17 cellular contexts compared by ENCODE assay signal in genomic region chr10:9096288-9096687, GRCh38.
DNase-seq lines count a peak whose midpoint lies in the region; ATAC-seq, FAIRE-seq and TF ChIP-seq lines count a peak whose summit lies in the region.
"Had no signal": no experiment of that assay in that cellular context is flagged by ENCODE, and none has a peak within 500 bp of the region (broad histone marks: within the 10 kb centered on the region; RNA-seq: fewer than 3 reads in every experiment).

No MANE protein-coding gene starts in this region.

- POLR2A ChIA-PET in activated CD4-positive, alpha-beta T cell treated with anti-CD3 and anti-CD28 coated beads for 36 hours (lab: Charles Lee): interaction anchor here (1.0 kb wide), 1 partner anchor 1278 kb away, joined by 3 read pairs; the partner anchor contains the start of gene TAF3
- POLR2A ChIA-PET in HepG2 (lab: Yijun Ruan, JAX): no interaction called here

- H3F3A ChIP-seq in GM23338 (replicated peaks; ENCODE audit: low read depth): no peaks in the 10 kb centered on the region

- TF ChIP-seq EP300 in HepG2 (IDR thresholded peaks at IDR 0.05; ENCODE audit: low read depth in 2 of 2, low read length in 2 of 2) (no peak), HepG2 (CRISPR knock-in tag; IDR thresholded peaks at IDR 0.05; ENCODE audit: borderline replicate concordance) (no peak)

- in situ Hi-C loops in HepG2 (cut with HindIII; ENCODE audit: extremely low pct_ligation_motif_present, low pct_unique_long_range_greater_than_20kb): no loop called here

- no peak overlapping the region for H3K4me3 ChIP-seq in GM23338
- H3K4me3 ChIP-seq in HepG2 (replicated peaks in 1 of 3; ENCODE audit: insufficient read depth in 1 of 3, low read depth in 2 of 3, low read length in 3 of 3): no peak overlapping the region
- H3K4me3 ChIP-seq: BLaER1 treated with 17β-estradiol and CSF1 and Interleukin-3, amounts not matched to agents 10 nM and 100 nM; colonic mucosa; right atrium auricular region had no signal

- FAIRE-seq in HepG2 (lab: Jason Lieb, UNC): no peak
- FAIRE-seq: H1 had no signal

- peak; percentile 8 for DNase-seq in activated CD4-positive, alpha-beta T cell treated with anti-CD3 and anti-CD28 coated beads for 1 hour
- DNase-seq in activated CD4-positive, alpha-beta T cell treated with anti-CD3 and anti-CD28 coated beads, Interleukin-2, amount 50 U/mL, for 48 hours: no peak
- DNase-seq in activated CD4-positive, alpha-beta T cell treated with anti-CD3 and anti-CD28 coated beads for 36 hours: peak; percentile 50
- peak; percentile 41 for DNase-seq in activated naive CD4-positive, alpha-beta T cell treated with anti-CD3 and anti-CD28 coated beads for 36 hours
- DNase-seq in stimulated activated CD8-positive, alpha-beta memory T cell treated with anti-CD3 and anti-CD28 coated beads, Interleukin-15, amount 100 ng/mL, for 1 hour (ENCODE audit: low read depth): peak; percentile 6
- DNase-seq in inferior parietal cortex (ENCODE audit: extremely low spot score) (no peak), GM23338 (ENCODE audit: low spot score) (no peak), HepG2 (ENCODE audit: low spot score) (no peak)
- DNase-seq: colonic mucosa, MM.1S, NCI-H2029 treated with DMSO at 0.1 percent for 48 hours, NCI-H526 treated with DMSO at 0.1 percent for 48 hours had no signal

- BruUV-seq in HepG2 (replicated peaks; lab: Mats Ljungman, UMichigan): no TSS peak

- H2AFZ ChIP-seq in GM23338: no peak overlapping the region
- H2AFZ ChIP-seq in HepG2 (ENCODE audit: low read length): no peak overlapping the region

- H3K9me2 ChIP-seq in GM23338 (ENCODE audit: insufficient read depth): no peaks in the 10 kb centered on the region

- peak; percentile 36 for ATAC-seq in activated CD4-positive, alpha-beta T cell treated with anti-CD3 and anti-CD28 coated beads for 36 hours
- ATAC-seq in GM23338 (no peak), HepG2 (no peak)
- ATAC-seq: esophagus mucosa had no signal

- H3K27me3 ChIP-seq in GM23338 (ENCODE audit: insufficient read depth) (peaks cover 100% of the 10 kb centered on the region), HepG2 (ENCODE audit: control insufficient read depth in 1 of 2, insufficient read depth in 2 of 2, low read length in 2 of 2) (no peaks in the 10 kb centered on the region)
- H3K27me3 ChIP-seq: BLaER1 treated with 17β-estradiol and CSF1 and Interleukin-3, amounts not matched to agents 10 nM and 100 nM; colonic mucosa; right atrium auricular region had no signal

- no peaks in the 10 kb centered on the region for H3K4me1 ChIP-seq in GM23338 (ENCODE audit: insufficient read depth)
- H3K4me1 ChIP-seq in HepG2 (ENCODE audit: insufficient read depth, low read length): no peaks in the 10 kb centered on the region
- H3K4me1 ChIP-seq: BLaER1 treated with 17β-estradiol and CSF1 and Interleukin-3, amounts not matched to agents 10 nM and 100 nM; colonic mucosa; right atrium auricular region had no signal

- H3K27me3 Mint-ChIP-seq in activated CD4-positive, alpha-beta T cell treated with anti-CD3 and anti-CD28 coated beads for 36 hours: peaks cover 3% of the 10 kb centered on the region
- H3K27me3 Mint-ChIP-seq in activated naive CD4-positive, alpha-beta T cell treated with anti-CD3 and anti-CD28 coated beads for 36 hours (ENCODE audit: low read depth): no peaks in the 10 kb centered on the region
- peaks cover 80% of the 10 kb centered on the region for H3K27me3 Mint-ChIP-seq in GM23338 (ENCODE audit: insufficient read depth, low read depth, poor library complexity)
- H3K27me3 Mint-ChIP-seq: memory B cell had no signal

- H3K27ac ChIP-seq in GM23338 (ENCODE audit: low read depth): no peak overlapping the region
- no peak overlapping the region for H3K27ac ChIP-seq in HepG2 (ENCODE audit: extremely low read length, insufficient read depth, low read length)
- H3K27ac ChIP-seq: BLaER1 treated with 17β-estradiol and CSF1 and Interleukin-3, amounts not matched to agents 10 nM and 100 nM; colonic mucosa; right atrium auricular region had no signal

- no peaks in the 10 kb centered on the region for H3K79me2 ChIP-seq in GM23338 (replicated peaks; ENCODE audit: insufficient read depth)
- no peaks in the 10 kb centered on the region for H3K79me2 ChIP-seq in HepG2 (ENCODE audit: insufficient read depth, low read length)

- peaks cover 52% of the 10 kb centered on the region for H3K4me1 Mint-ChIP-seq in activated CD4-positive, alpha-beta T cell treated with anti-CD3 and anti-CD28 coated beads for 36 hours
- H3K4me1 Mint-ChIP-seq in activated naive CD4-positive, alpha-beta T cell treated with anti-CD3 and anti-CD28 coated beads for 36 hours (ENCODE audit: low read depth): peaks cover 32% of the 10 kb centered on the region
- H3K4me1 Mint-ChIP-seq in GM23338: no peaks in the 10 kb centered on the region
- H3K4me1 Mint-ChIP-seq: memory B cell had no signal

- TF ChIP-seq POLR2A in HepG2 (IDR thresholded peaks at IDR 0.05; ENCODE audit: insufficient read depth in 1 of 2, low read depth in 2 of 2, low read length in 2 of 2): no peak

- TF ChIP-seq CTCF in GM23338 (conservative IDR thresholded peaks at IDR 0.05; ENCODE audit: low read depth in 2 of 2) (no peak), HepG2 (CRISPR knock-in tag; IDR thresholded peaks at IDR 0.05) (no peak)

- peak overlapping the region; percentile 1 for H3K4me3 Mint-ChIP-seq in activated CD4-positive, alpha-beta T cell treated with anti-CD3 and anti-CD28 coated beads for 36 hours
- no peak overlapping the region for H3K4me3 Mint-ChIP-seq in activated naive CD4-positive, alpha-beta T cell treated with anti-CD3 and anti-CD28 coated beads for 36 hours
- H3K4me3 Mint-ChIP-seq in GM23338: no peak overlapping the region
- H3K4me3 Mint-ChIP-seq: memory B cell had no signal

- CTCF ChIA-PET in activated CD4-positive, alpha-beta T cell treated with anti-CD3 and anti-CD28 coated beads for 36 hours (lab: Charles Lee): interaction anchor here (0.7 to 1.4 kb wide), 4 partner anchors 14 to 764 kb away, joined by 3 to 4 read pairs (median 3); no protein-coding TSS in a partner anchor
- CTCF ChIA-PET in activated naive CD4-positive, alpha-beta T cell treated with anti-CD3 and anti-CD28 coated beads for 36 hours (lab: Charles Lee): interaction anchor here (0.6 to 1.2 kb wide), 5 partner anchors 12 to 1065 kb away, joined by 3 to 4 read pairs (median 3); no protein-coding TSS in a partner anchor
- CTCF ChIA-PET in HepG2 (lab: Yijun Ruan, JAX; ENCODE audit: low intra/inter-chr PET ratio, low total read pairs): no interaction called here

- no peaks in the 10 kb centered on the region for H3K36me3 ChIP-seq in GM23338 (ENCODE audit: insufficient read depth)
- no peaks in the 10 kb centered on the region for H3K36me3 ChIP-seq in HepG2 (replicated peaks in 1 of 2; ENCODE audit: control insufficient read depth in 1 of 2, insufficient read depth in 2 of 2, low read length in 2 of 2)
- H3K36me3 ChIP-seq: BLaER1 treated with 17β-estradiol and CSF1 and Interleukin-3, amounts not matched to agents 10 nM and 100 nM; colonic mucosa; right atrium auricular region had no signal

- H3K36me3 Mint-ChIP-seq in activated CD4-positive, alpha-beta T cell treated with anti-CD3 and anti-CD28 coated beads for 36 hours (ENCODE audit: low read depth): peaks cover 13% of the 10 kb centered on the region
- no peaks in the 10 kb centered on the region for H3K36me3 Mint-ChIP-seq in activated naive CD4-positive, alpha-beta T cell treated with anti-CD3 and anti-CD28 coated beads for 36 hours (ENCODE audit: low read depth)
- H3K36me3 Mint-ChIP-seq in GM23338 (ENCODE audit: low read depth): no peaks in the 10 kb centered on the region
- H3K36me3 Mint-ChIP-seq: memory B cell had no signal

- H3K27ac Mint-ChIP-seq in activated CD4-positive, alpha-beta T cell treated with anti-CD3 and anti-CD28 coated beads for 36 hours: peak overlapping the region; percentile 65
- no peak overlapping the region for H3K27ac Mint-ChIP-seq in activated naive CD4-positive, alpha-beta T cell treated with anti-CD3 and anti-CD28 coated beads for 36 hours
- no peak overlapping the region for H3K27ac Mint-ChIP-seq in GM23338
- H3K27ac Mint-ChIP-seq: memory B cell had no signal

- H3K9me3 ChIP-seq in HepG2 (ENCODE audit: low read length): no peaks in the 10 kb centered on the region
- H3K9me3 ChIP-seq: BLaER1 treated with 17β-estradiol and CSF1 and Interleukin-3, amounts not matched to agents 10 nM and 100 nM; colonic mucosa; right atrium auricular region had no signal

- 18% methylated on average over 4 of the region's 4 CpGs for WGBS in HepG2 (ENCODE audit: low lambda C conversion rate)

- intact Hi-C loops in activated CD4-positive, alpha-beta T cell treated with anti-CD3 and anti-CD28 coated beads for 36 hours (cut with DNase I, micrococcal nuclease): loop anchor here (10.0 kb wide), 4 partner anchors 521 to 1221 kb away; no protein-coding TSS in a partner anchor
- intact Hi-C loops in activated naive CD4-positive, alpha-beta T cell treated with anti-CD3 and anti-CD28 coated beads for 36 hours (cut with micrococcal nuclease): loop anchor here (5.0 to 10.0 kb wide), 2 partner anchors 781 to 1044 kb away; partner anchors contain the start of gene GATA3
- intact Hi-C loops in HepG2 (cut with micrococcal nuclease; ENCODE audit: unreplicated experiment): no loop called here

- no peak for TF ChIP-seq RAD21 in HepG2 (CRISPR knock-in tag; IDR thresholded peaks at IDR 0.05)

- peaks cover 12% of the 10 kb centered on the region for H3K9me3 Mint-ChIP-seq in activated CD4-positive, alpha-beta T cell treated with anti-CD3 and anti-CD28 coated beads for 36 hours (ENCODE audit: low read depth)
- no peaks in the 10 kb centered on the region for H3K9me3 Mint-ChIP-seq in activated naive CD4-positive, alpha-beta T cell treated with anti-CD3 and anti-CD28 coated beads for 36 hours
- no peaks in the 10 kb centered on the region for H3K9me3 Mint-ChIP-seq in GM23338
- H3K9me3 Mint-ChIP-seq: memory B cell had no signal

- H3K4me2 ChIP-seq in GM23338: no peak overlapping the region
- no peak overlapping the region for H3K4me2 ChIP-seq in HepG2 (ENCODE audit: low read depth, low read length)
- H3K4me2 ChIP-seq: BLaER1 treated with 17β-estradiol and CSF1 and Interleukin-3, amounts not matched to agents 10 nM and 100 nM had no signal

- H4K20me1 ChIP-seq in GM23338 (replicated peaks; ENCODE audit: insufficient read depth): no peaks in the 10 kb centered on the region; the same call in 1 of the 2 replicates
- no peaks in the 10 kb centered on the region for H4K20me1 ChIP-seq in HepG2 (ENCODE audit: insufficient read depth, low read length)
- H4K20me1 ChIP-seq: BLaER1 treated with 17β-estradiol and CSF1 and Interleukin-3, amounts not matched to agents 10 nM and 100 nM had no signal

- no peak overlapping the region for H3K9ac ChIP-seq in HepG2 (ENCODE audit: insufficient read depth, low read depth, low read length)
- H3K9ac ChIP-seq: BLaER1 treated with 17β-estradiol and CSF1 and Interleukin-3, amounts not matched to agents 10 nM and 100 nM had no signal

TF ChIP-seq in GM23338, 12 proteins besides CTCF, POLR2A, EP300 and RAD21 (continues in another document):
- TF ChIP-seq ZNF114 (CRISPR knock-in tag; IDR thresholded peaks at IDR 0.05) (no peak), CREB1 (CRISPR knock-in tag; IDR thresholded peaks at IDR 0.05; ENCODE audit: low read depth) (no peak), JUNB (IDR thresholded peaks at IDR 0.05; ENCODE audit: unreplicated experiment) (no peak)

TF ChIP-seq in HepG2, 621 proteins besides CTCF, POLR2A, EP300 and RAD21 (continues in another document):
- TF ChIP-seq ZNF431 (CRISPR knock-in tag; IDR thresholded peaks at IDR 0.05; ENCODE audit: borderline replicate concordance, low read depth): no peak

Comparison
In these comparisons a context has a peak if more than half of its experiments do, and no peak if none do; other contexts are left out.
1. DNase-seq: peak in activated CD4-positive, alpha-beta T cell treated with anti-CD3 and anti-CD28 coated beads for 1 hour (single experiment), activated CD4-positive, alpha-beta T cell treated with anti-CD3 and anti-CD28 coated beads for 36 hours (single experiment), activated naive CD4-positive, alpha-beta T cell treated with anti-CD3 and anti-CD28 coated beads for 36 hours (single experiment) and stimulated activated CD8-positive, alpha-beta memory T cell treated with anti-CD3 and anti-CD28 coated beads, Interleukin-15, amount 100 ng/mL, for 1 hour (single experiment); none in activated CD4-positive, alpha-beta T cell treated with anti-CD3 and anti-CD28 coated beads, Interleukin-2, amount 50 U/mL, for 48 hours (0 of 2), inferior parietal cortex (single experiment), GM23338 (single experiment) and HepG2 (single experiment).